23 cellular contexts compared by ENCODE assay signal in the genomic region with DNA sequence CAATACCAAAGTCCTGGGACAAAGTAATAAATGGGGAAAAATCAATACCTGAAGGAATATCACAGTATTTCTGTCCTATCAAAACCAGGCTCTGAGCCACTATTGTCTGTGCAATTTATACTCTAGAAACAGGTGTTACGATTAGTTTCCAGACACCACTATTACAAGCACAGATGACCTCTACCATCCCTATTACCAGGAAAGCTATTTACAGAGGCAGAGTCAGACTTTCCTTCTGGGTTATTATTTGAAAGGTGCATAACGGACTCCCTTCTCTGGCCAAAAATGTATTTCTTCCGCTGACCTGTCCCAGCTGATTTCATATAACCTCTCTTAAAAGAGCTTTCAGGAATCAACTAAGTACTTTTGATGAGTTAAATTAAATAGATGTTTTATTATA.
"Had no signal": no experiment of that assay in that cellular context is flagged by ENCODE, and none has a peak within 500 bp of the region (broad histone marks: within the 10 kb centered on the region; RNA-seq: fewer than 3 reads in every experiment).

No MANE protein-coding gene starts in this region.

- H3K4me1 ChIP-seq: Peyer's patch, SJCRH30 had no signal

- H3K27me3 ChIP-seq: Peyer's patch, SJCRH30 had no signal

- H3K36me3 ChIP-seq: Peyer's patch, SJCRH30 had no signal

- H3K27ac ChIP-seq: KMS-11, PC-9, Peyer's patch, SJCRH30 had no signal

- ATAC-seq: HepG2, Right ventricle myocardium inferior, SK-N-SH treated with all-trans-retinoic acid at 6 μM for 48 hours had no signal

- H3K4me3 ChIP-seq: PC-9, Peyer's patch, SJCRH30 had no signal

- H3K9me3 ChIP-seq: SJCRH30 had no signal

- DNase-seq: IMR-90, Kasumi-1, MM.1S, NCI-H1092 treated with DMSO at 0.1 percent for 48 hours, NCI-H1436, NCI-H1694, NCI-H187 treated with DMSO at 0.1 percent for 48 hours, NCI-H2029 treated with DMSO at 0.1 percent for 48 hours, NCI-H2171 treated with DMSO at 0.1 percent for 48 hours, NCI-H345, NCI-H446 treated with DMSO at 0.1 percent for 48 hours, NCI-H510A treated with DMSO at 0.1 percent for 48 hours, NCI-H526, NCI-H748 treated with DMSO at 0.1 percent for 48 hours, OCI-M1, PC-9, Peyer's patch, SHP77 treated with DMSO at 0.1 percent for 48 hours, SJCRH30 had no signal
